18 cellular contexts compared by ENCODE assay signal in genomic region chr6:96002912-96003311, GRCh38. TPM values are rescaled to one million over a fixed set of nuclear protein-coding genes. Genes with fewer than 3 reads are reported as not detected.
DNase-seq lines count a peak whose midpoint lies in the region; FAIRE-seq and TF ChIP-seq lines count a peak whose summit lies in the region.
"Had no signal": no experiment of that assay in that cellular context is flagged by ENCODE, and none has a peak within 500 bp of the region (broad histone marks: within the 10 kb centered on the region; RNA-seq: fewer than 3 reads in every experiment).

No MANE protein-coding gene starts in this region.

- no peaks in the 10 kb centered on the region for H3K36me3 ChIP-seq in kidney (ENCODE audit: control insufficient read depth in 1 of 2, insufficient read depth in 2 of 2, low read length in 2 of 2)
- no peaks in the 10 kb centered on the region for H3K36me3 ChIP-seq in mesenchymal stem cell (ENCODE audit: control insufficient read depth in 1 of 2, insufficient read depth in 2 of 2, low read depth in 1 of 2, low read length in 2 of 2)
- H3K36me3 ChIP-seq: BLaER1 had no signal

- no peak overlapping the region for H2AFZ ChIP-seq in mesenchymal stem cell (ENCODE audit: low read depth, low read length)
- H2AFZ ChIP-seq: GM23338 had no signal

- no peak overlapping the region for H2BK5ac ChIP-seq in mesenchymal stem cell (ENCODE audit: low read depth, low read length, poor library complexity, severe bottlenecking)

- H3K4me1 ChIP-seq in kidney (ENCODE audit: control insufficient read depth in 1 of 2, insufficient read depth in 1 of 2, low read depth in 1 of 2, low read length in 2 of 2) (no peaks in the 10 kb centered on the region), mesenchymal stem cell (ENCODE audit: control insufficient read depth, insufficient read depth, low read depth, low read length) (no peaks in the 10 kb centered on the region)
- H3K4me1 ChIP-seq: BLaER1 had no signal

- no peak overlapping the region for H3K9ac ChIP-seq in kidney (ENCODE audit: low read length in 2 of 2)
- H3K9ac ChIP-seq in mesenchymal stem cell (ENCODE audit: low read length), result no peak overlapping the region
- H3K9ac ChIP-seq: BLaER1 had no signal

- H3K23ac ChIP-seq in mesenchymal stem cell (ENCODE audit: low read length in 2 of 2), result no peak overlapping the region

- H2BK120ac ChIP-seq in mesenchymal stem cell (ENCODE audit: low read depth, low read length), result no peak overlapping the region

- no peak for FAIRE-seq in kidney (lab: Jason Lieb, UNC)
- FAIRE-seq: H54 had no signal

- no peaks in the 10 kb centered on the region for H3K9me3 ChIP-seq in kidney (ENCODE audit: control insufficient read depth in 1 of 2, low read length in 2 of 2)
- H3K9me3 ChIP-seq in mesenchymal stem cell (ENCODE audit: control insufficient read depth, low read length), result peaks cover 13% of the 10 kb centered on the region
- H3K9me3 ChIP-seq: BLaER1 had no signal

- no peak overlapping the region for H3K14ac ChIP-seq in mesenchymal stem cell (ENCODE audit: low read length in 2 of 2)

- H2BK12ac ChIP-seq in mesenchymal stem cell (ENCODE audit: low read length in 2 of 2), result no peak overlapping the region

- TF ChIP-seq CTCF in kidney (IDR thresholded peaks at IDR 0.05; ENCODE audit: borderline replicate concordance, extremely low read depth, insufficient read depth), result no peak

- no peaks in the 10 kb centered on the region for H3K27me3 ChIP-seq in mesenchymal stem cell (ENCODE audit: control insufficient read depth in 1 of 2, insufficient read depth in 1 of 2, low read length in 2 of 2)
- H3K27me3 ChIP-seq: BLaER1 had no signal

- no peak overlapping the region for H3K4me2 ChIP-seq in mesenchymal stem cell (ENCODE audit: low read length, poor library complexity, severe bottlenecking)
- H3K4me2 ChIP-seq: BLaER1, GM23338 had no signal

- 70% methylated on average over 5 of the region's 5 CpGs for WGBS in mesenchymal stem cell

- H3K4me3 ChIP-seq in kidney (ENCODE audit: low read length in 2 of 2) (no peak overlapping the region), mesenchymal stem cell (ENCODE audit: insufficient read depth in 1 of 2, low read depth in 1 of 2, low read length in 2 of 2) (no peak overlapping the region)
- H3K4me3 ChIP-seq: BLaER1, GM23338 had no signal

- no peaks in the 10 kb centered on the region for H3K79me1 ChIP-seq in mesenchymal stem cell (replicated peaks; ENCODE audit: low read length, poor library complexity, severe bottlenecking)

- no peak overlapping the region for H3K4ac ChIP-seq in mesenchymal stem cell (ENCODE audit: low read depth in 1 of 2, low read length in 2 of 2)

- DNase-seq in activated effector memory CD4-positive, alpha-beta T cell treated with anti-CD3 and anti-CD28 coated beads, Interleukin-2, amount 50 U/mL, for 16 hours, result peak; percentile 34
- DNase-seq in activated effector memory CD4-positive, alpha-beta T cell treated with Interleukin-2 at 50 U/mL for 16 hours, result no peak
- DNase-seq in kidney (peak; percentile 49), posterior vena cava (ENCODE audit: low spot score) (peak; percentile 69), cerebellum (ENCODE audit: low spot score) (no peak), mesenchymal stem cell (no peak), HuH-7 (ENCODE audit: low spot score) (no peak)
- DNase-seq: CD4-positive, alpha-beta memory T cell; DMS79 treated with DMSO at 0.1 percent for 48 hours; GF-D8; HCEC 1CT had no signal

- H2BK15ac ChIP-seq in mesenchymal stem cell (ENCODE audit: low read depth, poor library complexity, severe bottlenecking), result no peak overlapping the region

- H2AK5ac ChIP-seq in mesenchymal stem cell (ENCODE audit: low read length, severe bottlenecking), result no peak overlapping the region

- H3K27ac ChIP-seq in kidney (ENCODE audit: low read depth in 2 of 2, low read length in 2 of 2), result no peak overlapping the region
- H3K27ac ChIP-seq in mesenchymal stem cell (ENCODE audit: low read length, poor library complexity, severe bottlenecking), result no peak overlapping the region
- H3K27ac ChIP-seq: 22Rv1, BLaER1, HL-60 had no signal

- no peak overlapping the region for H4K8ac ChIP-seq in mesenchymal stem cell (ENCODE audit: low read length)

- H3K18ac ChIP-seq in mesenchymal stem cell (ENCODE audit: low read depth in 1 of 2, low read length in 2 of 2), result no peak overlapping the region

- intact Hi-C loops in kidney (cut with DNase I), result no loop called here
- intact Hi-C loops in posterior vena cava (cut with DNase I), result no loop called here

- no peak overlapping the region for H4K91ac ChIP-seq in mesenchymal stem cell (ENCODE audit: low read length)

RNA-seq across cellular contexts. Expression of gene FUT9, which starts 12.9 kb away (rescaled TPM):
- total RNA-seq in kidney (0.13 TPM), posterior vena cava (under 1 TPM in 1 of 2 donors, not detected in 1; under 0.01 TPM), cerebellum (73.0 TPM)
- 0.06 TPM for polyA plus RNA-seq in kidney (ENCODE audit: insufficient read depth, low read depth, low replicate concordance)
- polyA plus RNA-seq in mesenchymal stem cell (2013, experiment 1 of 2), result not detected
- not detected for polyA plus RNA-seq in mesenchymal stem cell (2013, experiment 2 of 2)
- total RNA-seq: CD4-positive, alpha-beta memory T cell had no signal
- polyA plus RNA-seq: AG04450; CD14-positive monocyte; CD4-positive, alpha-beta memory T cell had no signal

Comparison
In these comparisons a context has a peak if more than half of its experiments do, and no peak if none do; other contexts are left out.
1. DNase-seq: peak in activated effector memory CD4-positive, alpha-beta T cell treated with anti-CD3 and anti-CD28 coated beads, Interleukin-2, amount 50 U/mL, for 16 hours (single experiment), kidney (single experiment) and posterior vena cava (single experiment); none in activated effector memory CD4-positive, alpha-beta T cell treated with Interleukin-2 at 50 U/mL for 16 hours (single experiment), cerebellum (single experiment), mesenchymal stem cell (single experiment) and HuH-7 (single experiment).
2. RNA of gene FUT9, which starts 12.9 kb away (total RNA-seq): 73.0 TPM in cerebellum (single experiment); 0.13 TPM in kidney (single experiment) and under 0.01 TPM in posterior vena cava; every median in the first group is over 10 times any median in the second.